In genomic region chr10:636016-636730, GRCh38 we compare ENCODE assay signal across 18 cellular contexts.
"Had no signal": no experiment of that assay in that cellular context is flagged by ENCODE, and none has a peak within 500 bp of the region (broad histone marks: within the 10 kb centered on the region; RNA-seq: fewer than 3 reads in every experiment).

No MANE protein-coding gene starts in this region.

- H3K4me1 Mint-ChIP-seq: activated CD4-positive, alpha-beta T cell treated with anti-CD3 and anti-CD28 coated beads, Interleukin-2, amount 10 ng/mL, durations not matched to agents 24 days and 14 days; activated naive CD4-positive, alpha-beta T cell treated with anti-CD3 and anti-CD28 coated beads, Interleukin-2, amount 10 ng/mL, durations not matched to agents 7 days and 5 days; activated naive CD8-positive, alpha-beta T cell treated with anti-CD3 and anti-CD28 coated beads, Interleukin-2, amount 50 U/mL, for 24 hours; central memory CD8-positive, alpha-beta T cell had no signal

- H3K27me3 ChIP-seq: brain microvascular endothelial cell had no signal

- H3K9me3 ChIP-seq: SK-N-SH had no signal

- H3K4me3 ChIP-seq: coronary artery, lung had no signal

- H3K27ac Mint-ChIP-seq: activated CD4-positive, alpha-beta T cell treated with anti-CD3 and anti-CD28 coated beads, Interleukin-2, amount 10 ng/mL, durations not matched to agents 24 days and 14 days; activated CD8-positive, alpha-beta T cell treated with anti-CD3 and anti-CD28 coated beads, Interleukin-2, amount 10 ng/mL, durations not matched to agents 7 days and 5 days; activated naive CD4-positive, alpha-beta T cell treated with anti-CD3 and anti-CD28 coated beads, Interleukin-2, amount 10 ng/mL, durations not matched to agents 7 days and 5 days; activated naive CD8-positive, alpha-beta T cell treated with anti-CD3 and anti-CD28 coated beads, Interleukin-2, amount 50 U/mL, for 24 hours; activated T-cell treated with anti-CD3 and anti-CD28 coated beads, Interleukin-2, amount 50 U/mL, for 24 hours; activated T-helper 2 cell treated with anti-CD3 and anti-CD28 coated beads, Interferon-gamma antibody, Interleukin-2, Interleukin-4, amounts not matched to agents 10 μg/mL and 5 μg/mL and 100 μg/mL, durations not matched to agents 14 hours and 24 hours and 36 hours had no signal

- H3K27ac ChIP-seq: brain microvascular endothelial cell, coronary artery, parathyroid adenoma had no signal

- DNase-seq: activated CD4-positive, alpha-beta T cell treated with anti-CD3 and anti-CD28 coated beads, Interleukin-2, amount 10 ng/mL, durations not matched to agents 24 days and 14 days; activated CD8-positive, alpha-beta T cell treated with anti-CD3 and anti-CD28 coated beads, Interleukin-2, amount 10 ng/mL, durations not matched to agents 7 days and 5 days; activated naive CD4-positive, alpha-beta T cell treated with anti-CD3 and anti-CD28 coated beads, Interleukin-2, amount 10 ng/mL, durations not matched to agents 7 days and 5 days; activated naive CD8-positive, alpha-beta T cell treated with anti-CD3 and anti-CD28 coated beads, Interleukin-2, amount 50 U/mL, for 24 hours; activated T-cell treated with anti-CD3 and anti-CD28 coated beads, Interleukin-2, amount 50 U/mL, for 24 hours; aorta; brain microvascular endothelial cell; erythroblast; foreskin melanocyte; SK-N-SH; stimulated activated CD4-positive, alpha-beta T cell treated with anti-CD3 and anti-CD28 coated beads, Interleukin-2, amount 100 ng/mL, for 24 hours; stimulated activated naive CD8-positive, alpha-beta T cell treated with anti-CD3 and anti-CD28 coated beads, Interleukin-15, Interleukin-2, amounts not matched to agents 100 U/mL and 50 U/mL, for 24 hours had no signal

- ATAC-seq: activated CD8-positive, alpha-beta T cell treated with anti-CD3 and anti-CD28 coated beads, Interleukin-2, amount 10 ng/mL, durations not matched to agents 7 days and 5 days; activated naive CD8-positive, alpha-beta T cell treated with anti-CD3 and anti-CD28 coated beads, Interleukin-2, amount 50 U/mL, for 24 hours; left lobe of liver; stimulated activated naive CD8-positive, alpha-beta T cell treated with anti-CD3 and anti-CD28 coated beads, Interleukin-15, Interleukin-2, amounts not matched to agents 100 U/mL and 50 U/mL, for 24 hours had no signal

- H3K9me3 Mint-ChIP-seq: activated CD4-positive, alpha-beta T cell treated with anti-CD3 and anti-CD28 coated beads, Interleukin-2, amount 10 ng/mL, durations not matched to agents 24 days and 14 days; activated naive CD4-positive, alpha-beta T cell treated with anti-CD3 and anti-CD28 coated beads, Interleukin-2, amount 10 ng/mL, durations not matched to agents 7 days and 5 days; activated naive CD8-positive, alpha-beta T cell treated with anti-CD3 and anti-CD28 coated beads, Interleukin-2, amount 50 U/mL, for 24 hours; activated T-cell treated with anti-CD3 and anti-CD28 coated beads, Interleukin-2, amount 50 U/mL, for 24 hours; activated T-helper 2 cell treated with anti-CD3 and anti-CD28 coated beads, Interferon-gamma antibody, Interleukin-2, Interleukin-4, amounts not matched to agents 10 μg/mL and 5 μg/mL and 100 μg/mL, durations not matched to agents 14 hours and 24 hours and 36 hours; central memory CD8-positive, alpha-beta T cell had no signal

- H3K36me3 ChIP-seq: brain microvascular endothelial cell had no signal

- H3K36me3 Mint-ChIP-seq: activated naive CD4-positive, alpha-beta T cell treated with anti-CD3 and anti-CD28 coated beads, Interleukin-2, amount 10 ng/mL, durations not matched to agents 7 days and 5 days had no signal

- H3K4me3 Mint-ChIP-seq: activated CD4-positive, alpha-beta T cell treated with anti-CD3 and anti-CD28 coated beads, Interleukin-2, amount 10 ng/mL, durations not matched to agents 24 days and 14 days; activated CD8-positive, alpha-beta T cell treated with anti-CD3 and anti-CD28 coated beads, Interleukin-2, amount 10 ng/mL, durations not matched to agents 7 days and 5 days; activated naive CD4-positive, alpha-beta T cell treated with anti-CD3 and anti-CD28 coated beads, Interleukin-2, amount 10 ng/mL, durations not matched to agents 7 days and 5 days; activated naive CD8-positive, alpha-beta T cell treated with anti-CD3 and anti-CD28 coated beads, Interleukin-2, amount 50 U/mL, for 24 hours; activated T-cell treated with anti-CD3 and anti-CD28 coated beads, Interleukin-2, amount 50 U/mL, for 24 hours; central memory CD8-positive, alpha-beta T cell had no signal
